Comparison of ENCODE assay signal across 8 cellular contexts in genomic region chr5:160008877-160009590, GRCh38. TPM values are rescaled to one million over a fixed set of nuclear protein-coding genes. Genes with fewer than 3 reads are reported as not detected.
DNase-seq lines count a peak whose midpoint lies in the region; ATAC-seq, FAIRE-seq and TF ChIP-seq lines count a peak whose summit lies in the region.

TTC1 (plus strand) TSS chr5:160009139; CDS start chr5:160010529, 1,390 bp downstream.

- no peak within 1 kb of the TSS for H2BK12ac ChIP-seq in H1 (ENCODE audit: low read depth, low read length)

- H2AFZ ChIP-seq in H1 (ENCODE audit: low read length): peak within 1 kb of the TSS; percentile 96

- peak within 1 kb of the TSS; percentile 82 for H2BK5ac ChIP-seq in H1 (ENCODE audit: low read depth, low read length)

- CTCF ChIA-PET in H1 (lab: Charles Lee; ENCODE audit: partially characterized antibody): interaction anchor here (2.1 kb wide), 1 partner anchor 13 kb away, joined by 12 read pairs; no protein-coding TSS in a partner anchor

- H3K79me2 ChIP-seq in H1 (ENCODE audit: control insufficient read depth in 1 of 2, insufficient read depth in 2 of 2, low read length in 2 of 2): peaks cover 11 to 34% of the 10 kb centered on the region in 2 experiments

- H3K27me3 ChIP-seq in H1 (replicated peaks in 1 of 4; ENCODE audit: control insufficient read depth in 3 of 4, extremely low read depth in 1 of 4, insufficient read depth in 3 of 4, low read length in 3 of 4): no peaks in the 10 kb centered on the region

- peaks cover 4% of the 10 kb centered on the region for H3K23me2 ChIP-seq in H1 (ENCODE audit: low read depth, low read length)

- peak; percentile 100 for FAIRE-seq in H1 (lab: Jason Lieb, UNC)

- no peaks in the 10 kb centered on the region for H3K9me3 Mint-ChIP-seq in memory B cell

- H3K18ac ChIP-seq in H1 (ENCODE audit: extremely low read depth, low read length): no peak within 1 kb of the TSS

- H3K9me3 ChIP-seq in H1 (ENCODE audit: insufficient read depth in 2 of 2, low read depth in 1 of 2, low read length in 1 of 2): no peaks in the 10 kb centered on the region

- peak within 1 kb of the TSS; percentile 96 for H3K27ac Mint-ChIP-seq in memory B cell

- H4K5ac ChIP-seq in H1 (ENCODE audit: insufficient read length, low read depth, low read length): peak within 1 kb of the TSS; percentile 77

- WGBS in H1 (ENCODE audit: extremely low coverage in 1 of 2, insufficient coverage in 1 of 2, insufficient read length in 1 of 2, insufficient replicate concordance in 2 of 2, low coverage in 1 of 2, low lambda C conversion rate in 2 of 2, missing lambda C conversion rate in 1 of 2), 2 experiments: 2% methylated on average over 31 of the region's 31 CpGs; no CpG with 5 or more reads in 1 of the 2 experiments

- H3K36me3 ChIP-seq in H1 (ENCODE audit: control insufficient read depth in 2 of 4, insufficient read depth in 4 of 4, low read length in 3 of 4): peaks cover 0 to 19% (median 12%) of the 10 kb centered on the region in 4 experiments; a peak in 6 of 8 replicates

- no peaks in the 10 kb centered on the region for H3K27me3 Mint-ChIP-seq in memory B cell

- no peak for TF ChIP-seq EP300 in H1 (IDR thresholded peaks at IDR 0.05; ENCODE audit: borderline replicate concordance in 1 of 2, low read depth in 2 of 2, low read length in 2 of 2)

- peaks cover 5% of the 10 kb centered on the region for H3K36me3 Mint-ChIP-seq in memory B cell

- H3K14ac ChIP-seq in H1 (ENCODE audit: insufficient read length): no peak within 1 kb of the TSS

- no peak within 1 kb of the TSS; the same call in 1 of the 2 replicates for H2AK5ac ChIP-seq in H1 (ENCODE audit: low read depth, low read length)

- no peak within 1 kb of the TSS for H2BK120ac ChIP-seq in H1 (replicated peaks; ENCODE audit: low read depth, low read length)

- TF ChIP-seq CTCF in H1 (IDR thresholded peaks at IDR 0.05; ENCODE audit: control extremely low read depth in 1 of 3, insufficient read depth in 1 of 3, low read depth in 1 of 3, low read length in 3 of 3): no peak

- peak; percentile 99 for ATAC-seq in GM21360 (IDR thresholded peaks at IDR 0.05; ENCODE audit: unreplicated experiment)
- peak; percentile 99 for ATAC-seq in memory B cell (ENCODE audit: low read depth)

- TF ChIP-seq POLR2A in H1 (IDR thresholded peaks at IDR 0.05; ENCODE audit: control extremely low read depth in 1 of 2, low read depth in 2 of 2, low read length in 2 of 2): peak; percentile 91 to 98

- peak within 1 kb of the TSS; percentile 92 for H3K4me3 Mint-ChIP-seq in memory B cell

- H3K4ac ChIP-seq in H1 (replicated peaks; ENCODE audit: insufficient read length, low read depth, low read length): peak within 1 kb of the TSS; percentile 76

- no peak within 1 kb of the TSS for H2BK15ac ChIP-seq in H1 (ENCODE audit: low read length)

- H3K56ac ChIP-seq in H1 (replicated peaks; ENCODE audit: insufficient read length, low read depth, low read length): peak within 1 kb of the TSS; percentile 37

- no peak for TF ChIP-seq RAD21 in H1 (IDR thresholded peaks at IDR 0.05 in 1 of 2, conservative IDR thresholded peaks at IDR 0.05 in 1 of 2; ENCODE audit: low read depth in 2 of 2, low read length in 2 of 2)

- H3K23ac ChIP-seq in H1 (ENCODE audit: insufficient read length): no peak within 1 kb of the TSS

- no peak within 1 kb of the TSS for H2BK20ac ChIP-seq in H1 (ENCODE audit: low read length)

- peaks cover 0 to 4% (median 0%) of the 10 kb centered on the region in 4 experiments; a peak in 2 of 7 replicates for H3K4me1 ChIP-seq in H1 (replicated peaks in 1 of 4; ENCODE audit: control insufficient read depth in 3 of 4, insufficient read depth in 4 of 4, low read length in 3 of 4)

- DNase-seq in COLO829 (ENCODE audit: low spot score): peak; percentile 94
- peak; percentile 96 for DNase-seq in HT1080 (ENCODE audit: low read depth)
- peak; percentile 99 for DNase-seq in NOMO-1 treated with DMSO at 0.1 percent for 48 hours (lab: John Stamatoyannopoulos, UW; ENCODE audit: unreplicated experiment)
- DNase-seq in activated CD8-positive, alpha-beta memory T cell treated with anti-CD3 and anti-CD28 coated beads for 4 hours (ENCODE audit: low read depth in 2 of 2): peak; percentile 84 to 90
- peak; percentile 87 to 90 for DNase-seq in H1 (ENCODE audit: low read depth in 1 of 2, low spot score in 2 of 2)
- peak; percentile 86 to 90 for DNase-seq in memory B cell (ENCODE audit: low spot score in 2 of 2)
- DNase-seq in stimulated activated CD8-positive, alpha-beta memory T cell treated with anti-CD3 and anti-CD28 coated beads, Interleukin-12 subunit alpha, Interleukin-12 subunit beta, amount 100 ng/mL, for 24 hours (ENCODE audit: extremely low read depth): peak; percentile 81

- H4K91ac ChIP-seq in H1 (replicated peaks; ENCODE audit: insufficient read length, low read length): no peak within 1 kb of the TSS

- H4K20me1 ChIP-seq in H1 (replicated peaks in 1 of 2; ENCODE audit: control insufficient read depth in 1 of 2, insufficient read depth in 2 of 2, low read length in 2 of 2): peaks cover 2% of the 10 kb centered on the region in 2 experiments

- H4K8ac ChIP-seq in H1 (ENCODE audit: extremely low read depth, insufficient read depth, low read length): peak within 1 kb of the TSS; percentile 86

- peak within 1 kb of the TSS; percentile 82 to 100 (median 98) for H3K4me3 ChIP-seq in H1 (ENCODE audit: extremely low read depth in 1 of 4, insufficient read depth in 2 of 4, low read depth in 3 of 4, low read length in 4 of 4)

- peaks cover 22% of the 10 kb centered on the region for H3K4me1 Mint-ChIP-seq in memory B cell

- H3K4me2 ChIP-seq in H1 (ENCODE audit: insufficient read depth in 1 of 2, low read depth in 2 of 2, low read length in 2 of 2): peak within 1 kb of the TSS; percentile 65 to 95

- no peaks in the 10 kb centered on the region for H3K79me1 ChIP-seq in H1 (ENCODE audit: low read depth, low read length)

- POLR2A ChIA-PET in H1 (lab: Charles Lee; ENCODE audit: partially characterized antibody): interaction anchor here (0.8 to 1.5 kb wide), 10 partner anchors 12 to 343 kb away, joined by 3 to 6 read pairs (median 3); no protein-coding TSS in a partner anchor

- peak within 1 kb of the TSS; percentile 93 for H3K27ac ChIP-seq in H1 (ENCODE audit: low read depth, low read length)

- peak within 1 kb of the TSS; percentile 82 to 99 (median 92) for H3K9ac ChIP-seq in H1 (replicated peaks in 1 of 4; ENCODE audit: extremely low read depth in 1 of 4, low read depth in 3 of 4, low read length in 3 of 4)

TF ChIP-seq in H1, 55 proteins besides CTCF, POLR2A, EP300 and RAD21 (continues in another document):
- TF ChIP-seq HDAC2 (IDR thresholded peaks at IDR 0.05; ENCODE audit: borderline replicate concordance in 1 of 2, low read depth in 2 of 2, low read length in 2 of 2): peak in 1 of 2 experiments; percentile 85; a peak in 1 of 4 replicates
- TF ChIP-seq RXRA (IDR thresholded peaks at IDR 0.05; ENCODE audit: insufficient read depth, low read depth, low read length): no peak
- peak; percentile 53; the same call in 1 of the 2 replicates for TF ChIP-seq MAX (IDR thresholded peaks at IDR 0.05)
- TF ChIP-seq JUND (IDR thresholded peaks at IDR 0.05; ENCODE audit: low read length): peak; percentile 95
- TF ChIP-seq KDM1A (IDR thresholded peaks at IDR 0.05; ENCODE audit: borderline replicate concordance, low read length): no peak
- peak; percentile 57; the same call in 1 of the 2 replicates for TF ChIP-seq SIX5 (IDR thresholded peaks at IDR 0.05; ENCODE audit: low read depth, low read length)
- TF ChIP-seq SIN3A (conservative IDR thresholded peaks at IDR 0.05 in 1 of 2, IDR thresholded peaks at IDR 0.05 in 1 of 2; ENCODE audit: low read depth in 1 of 2, low read length in 2 of 2): no peak
- TF ChIP-seq NRF1 (IDR thresholded peaks at IDR 0.05; ENCODE audit: low read depth, low read length): no peak
- no peak for TF ChIP-seq HDAC6 (IDR thresholded peaks at IDR 0.05; ENCODE audit: low read depth, low read length)
- no peak for TF ChIP-seq EGR1 (IDR thresholded peaks at IDR 0.05; ENCODE audit: borderline replicate concordance, low read depth, low read length)
- TF ChIP-seq KDM5A (IDR thresholded peaks at IDR 0.05; ENCODE audit: low read length): peak; percentile 75; the same call in 1 of the 2 replicates
- no peak for TF ChIP-seq RBBP5 (IDR thresholded peaks at IDR 0.05; ENCODE audit: borderline replicate concordance, low read depth, low read length)
- peak; percentile 91 for TF ChIP-seq PHF8 (conservative IDR thresholded peaks at IDR 0.05; ENCODE audit: low read depth, low read length)
- peak; percentile 9; the same call in 1 of the 2 replicates for TF ChIP-seq SP1 (IDR thresholded peaks at IDR 0.05; ENCODE audit: low read depth, low read length)
- no peak for TF ChIP-seq NANOG (IDR thresholded peaks at IDR 0.05; ENCODE audit: insufficient read depth, low read depth, low read length, poor library complexity, severe bottlenecking)
- no peak for TF ChIP-seq TEAD4 (IDR thresholded peaks at IDR 0.05; ENCODE audit: low read depth, low read length)
- TF ChIP-seq SAP30 (IDR thresholded peaks at IDR 0.05; ENCODE audit: insufficient read depth, insufficient replicate concordance, low read length): peak; percentile 72
- TF ChIP-seq TAF1 (IDR thresholded peaks at IDR 0.05; ENCODE audit: low read depth, low read length): peak; percentile 91
- peak; percentile 77; the same call in 1 of the 2 replicates for TF ChIP-seq JUN (IDR thresholded peaks at IDR 0.05; ENCODE audit: low read depth, low read length)
- TF ChIP-seq POLR2AphosphoS5 (IDR thresholded peaks at IDR 0.05; ENCODE audit: low read depth, low read length): peak; percentile 96
- no peak for TF ChIP-seq RNF2 (IDR thresholded peaks at IDR 0.05; ENCODE audit: borderline replicate concordance, low read depth, low read length, missing control alignments, poor library complexity, severe bottlenecking)

RNA-seq across cellular contexts. Expression of gene TTC1, which starts in this region (rescaled TPM):
- total RNA-seq in HT1080 (2014; rRNA removed; shearing (Covaris generic)): 80.1 and 87.2 TPM in 2 replicates
- polyA plus RNA-seq in HT1080 (2015; cell fraction: cytosol; rRNA removed): 90.6 and 95.3 TPM in 2 replicates
- 54.6 and 61.0 TPM in 2 replicates for polyA plus RNA-seq in HT1080 (2015; cell fraction: nucleus; rRNA removed)
- total RNA-seq in H1 (2021; fragmentation: NEBNext Ultra II Directional; extraction: Animal tissue kit (Norgen Biotek cat#: 25700)): 63.9 TPM in 2 replicates
- 20.8 and 25.1 TPM in 2 replicates for polyA plus RNA-seq in H1 (2011; rRNA removed)
- polyA plus RNA-seq in H1 (2011; cell fraction: cytosol; rRNA removed): 28.7 TPM
- polyA plus RNA-seq in H1 (2011; cell fraction: nucleus; rRNA removed): 12.2 TPM
- polyA plus RNA-seq in H1 (2012, experiment 1 of 2): 50.8 to 74.6 TPM (median 53.2 TPM) in 4 replicates
- polyA plus RNA-seq in H1 (2012, experiment 2 of 2): 20.1 TPM
- 63.8 TPM for polyA plus RNA-seq in H1 (2013, experiment 1 of 2)
- polyA plus RNA-seq in H1 (2013, experiment 2 of 2): 63.6 TPM
- 22.2 and 26.6 TPM in 2 replicates for polyA minus RNA-seq in H1 (2011; rRNA and poly(A)+ RNA removed)
- 12.6 TPM for polyA minus RNA-seq in H1 (2011; cell fraction: cytosol; rRNA and poly(A)+ RNA removed)
- 12.5 TPM for polyA minus RNA-seq in H1 (2011; cell fraction: nucleus; rRNA and poly(A)+ RNA removed)

Comparison
In these comparisons a context has a peak if more than half of its experiments do, and no peak if none do; other contexts are left out.
1. Peak in every context shown above with its lines: DNase-seq, ATAC-seq, H3K4me3 ChIP-seq and H3K27ac ChIP-seq.